ENCODE assay signal across 3 cellular contexts in genomic region chr16:5085716-5086115, GRCh38. TPM values are rescaled to one million over a fixed set of nuclear protein-coding genes. Genes with fewer than 3 reads are reported as not detected.
"Had no signal": no experiment of that assay in that cellular context is flagged by ENCODE, and none has a peak within 500 bp of the region (broad histone marks: within the 10 kb centered on the region; RNA-seq: fewer than 3 reads in every experiment).

No MANE protein-coding gene starts in this region.

RNA-seq across cellular contexts. Expression of gene C16orf89, which starts 20.0 kb away (rescaled TPM):
- total RNA-seq: HT-29, K562 had no signal
- polyA plus RNA-seq: IgD-negative memory B cell, K562 had no signal
